Comparison of ENCODE assay signal across 8 cellular contexts in the genomic region with DNA sequence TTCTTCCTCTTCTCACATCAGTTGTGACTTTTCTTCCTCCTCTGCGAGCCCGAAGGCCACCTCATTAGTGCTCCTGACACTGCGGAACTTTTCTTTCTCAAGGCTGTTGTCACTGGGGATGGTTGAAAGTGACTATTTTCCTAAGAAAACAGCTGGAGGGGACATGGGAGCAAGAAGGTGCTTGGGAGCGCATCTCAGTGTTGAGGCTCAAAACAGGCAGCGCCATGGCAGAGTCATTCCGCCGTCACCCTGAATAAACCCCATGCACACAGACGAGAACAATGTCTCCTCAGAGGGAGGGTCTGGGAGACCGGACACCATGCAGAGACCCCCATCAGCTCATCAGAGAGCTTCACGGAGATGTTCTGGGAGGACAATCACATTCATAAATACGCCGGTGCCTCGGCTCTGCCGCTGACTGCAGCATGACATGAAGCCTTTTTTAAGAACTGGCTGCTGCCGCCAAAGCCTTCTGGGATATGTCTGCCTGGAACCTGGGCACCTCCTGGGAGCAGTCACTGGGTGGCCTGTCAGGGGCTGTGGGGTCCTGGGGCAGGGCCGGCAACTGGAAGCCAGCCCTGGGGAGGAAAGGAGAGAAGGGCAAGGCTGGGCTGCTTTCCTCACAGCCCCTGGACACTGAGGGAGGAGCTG. TPM values are rescaled to one million over a fixed set of nuclear protein-coding genes. Genes with fewer than 3 reads are reported as not detected.
DNase-seq lines count a peak whose midpoint lies in the region; ATAC-seq, FAIRE-seq and TF ChIP-seq lines count a peak whose summit lies in the region.
"Had no signal": no experiment of that assay in that cellular context is flagged by ENCODE, and none has a peak within 500 bp of the region (broad histone marks: within the 10 kb centered on the region; RNA-seq: fewer than 3 reads in every experiment).

No MANE protein-coding gene starts in this region.

- intact Hi-C loops in transverse colon (cut with DNase I; ENCODE audit: low total_unique reads), result loop anchor here (1.0 kb wide), 1 partner anchor 19 kb away; no protein-coding TSS in a partner anchor

- POLR2A ChIA-PET in H1 (lab: Charles Lee; ENCODE audit: partially characterized antibody), result interaction anchor here (0.8 to 3.0 kb wide), 7 partner anchors 10 to 32 kb away, joined by 3 to 7 read pairs (median 4); no protein-coding TSS in a partner anchor

- H2BK5ac ChIP-seq in H1 (ENCODE audit: low read depth, low read length), result 0 out of 2 replicates have a peak overlapping the region, but pooled peaks have one; percentile 39

- H2AK5ac ChIP-seq in H1 (ENCODE audit: low read depth, low read length), result no peak overlapping the region

- no peak for TF ChIP-seq EP300 in H1 (IDR thresholded peaks at IDR 0.05; ENCODE audit: borderline replicate concordance in 1 of 2, low read depth in 2 of 2, low read length in 2 of 2)
- no peak for TF ChIP-seq EP300 in transverse colon (IDR thresholded peaks at IDR 0.05; ENCODE audit: low read depth)

- TF ChIP-seq RAD21 in H1 (IDR thresholded peaks at IDR 0.05 in 1 of 2, conservative IDR thresholded peaks at IDR 0.05 in 1 of 2; ENCODE audit: low read depth in 2 of 2, low read length in 2 of 2), result no peak

- no peaks in the 10 kb centered on the region for H3K9me3 ChIP-seq in H1 (ENCODE audit: insufficient read depth in 2 of 2, low read depth in 1 of 2, low read length in 1 of 2)
- no peaks in the 10 kb centered on the region for H3K9me3 ChIP-seq in muscle layer of colon (ENCODE audit: low read length)
- no peaks in the 10 kb centered on the region for H3K9me3 ChIP-seq in transverse colon

- ATAC-seq in GM18511 (IDR thresholded peaks at IDR 0.05; ENCODE audit: unreplicated experiment), result no peak

- no peak overlapping the region for H3K4me3 ChIP-seq in H1 (ENCODE audit: extremely low read depth in 1 of 4, insufficient read depth in 2 of 4, low read depth in 3 of 4, low read length in 4 of 4)
- peak overlapping the region; percentile 16 to 55 for H3K4me3 ChIP-seq in muscle layer of colon (ENCODE audit: low read depth in 1 of 2, low read length in 2 of 2)
- H3K4me3 ChIP-seq in transverse colon, result peak overlapping the region in 1 of 4 donors; percentile 3

- 83% methylated on average over 16 of the region's 16 CpGs; no CpG with 5 or more reads in 1 of the 2 experiments for WGBS in H1 (ENCODE audit: extremely low coverage in 1 of 2, insufficient coverage in 1 of 2, insufficient read length in 1 of 2, insufficient replicate concordance in 2 of 2, low coverage in 1 of 2, low lambda C conversion rate in 2 of 2, missing lambda C conversion rate in 1 of 2), 2 experiments
- 40 to 64% methylated on average over 1 to 16 of the region's 16 CpGs for WGBS in transverse colon (ENCODE audit: low coverage in 1 of 2), 2 donors

- H3K27me3 ChIP-seq in H1 (replicated peaks in 1 of 4; ENCODE audit: control insufficient read depth in 3 of 4, extremely low read depth in 1 of 4, insufficient read depth in 3 of 4, low read length in 3 of 4), result peaks cover 0 to 24% (median 15%) of the 10 kb centered on the region in 4 experiments; a peak in 6 of 7 replicates
- no peaks in the 10 kb centered on the region for H3K27me3 ChIP-seq in muscle layer of colon (ENCODE audit: control insufficient read depth in 1 of 2, insufficient read depth in 2 of 2, low read length in 2 of 2)
- no peaks in the 10 kb centered on the region for H3K27me3 ChIP-seq in transverse colon

- H2BK20ac ChIP-seq in H1 (ENCODE audit: low read length), result no peak overlapping the region

- H3K14ac ChIP-seq in H1 (ENCODE audit: insufficient read length), result no peak overlapping the region

- no peak overlapping the region for H4K91ac ChIP-seq in H1 (replicated peaks; ENCODE audit: insufficient read length, low read length)

- H3K4ac ChIP-seq in H1 (replicated peaks; ENCODE audit: insufficient read length, low read depth, low read length), result no peak overlapping the region

- DNase-seq in SK-N-DZ (ENCODE audit: low spot score) (peak; percentile 33), H1 (ENCODE audit: low read depth in 1 of 2, low spot score in 2 of 2) (no peak), transverse colon (no peak), EL (no peak)
- DNase-seq in activated CD4-positive, CD25-positive, alpha-beta regulatory T cell treated with anti-CD3 and anti-CD28 coated beads, Interleukin-2, amount 50 U/mL, for 72 hours, result no peak
- DNase-seq: Karpas-422 had no signal

- no peak for TF ChIP-seq POLR2A in H1 (IDR thresholded peaks at IDR 0.05; ENCODE audit: control extremely low read depth in 1 of 2, low read depth in 2 of 2, low read length in 2 of 2)
- TF ChIP-seq POLR2A in transverse colon (IDR thresholded peaks at IDR 0.05), result no peak

- 0 out of 4 replicates have a peak overlapping the region, but pooled peaks of 1 of the 2 experiments have one; percentile 36 for H3K4me2 ChIP-seq in H1 (ENCODE audit: insufficient read depth in 1 of 2, low read depth in 2 of 2, low read length in 2 of 2)

- in situ Hi-C loops in transverse colon (cut with MboI; ENCODE audit: low pct_ligation_motif_present in 1 of 4, low pct_unique_long_range_greater_than_20kb in 1 of 4, low sequenced_read_pairs in 3 of 4), result no loop called here

- H4K8ac ChIP-seq in H1 (ENCODE audit: extremely low read depth, insufficient read depth, low read length), result no peak overlapping the region

- H3K23me2 ChIP-seq in H1 (ENCODE audit: low read depth, low read length), result no peaks in the 10 kb centered on the region

- H3K4me1 ChIP-seq in H1 (replicated peaks in 1 of 4; ENCODE audit: control insufficient read depth in 3 of 4, insufficient read depth in 4 of 4, low read length in 3 of 4), result peaks cover 0 to 39% (median 24%) of the 10 kb centered on the region in 4 experiments; a peak in 6 of 7 replicates
- peaks cover 82% of the 10 kb centered on the region for H3K4me1 ChIP-seq in muscle layer of colon (ENCODE audit: insufficient read depth, low read length)
- H3K4me1 ChIP-seq in transverse colon, result peaks cover 59 to 69% (median 62%) of the 10 kb centered on the region in 4 donors

- H2BK12ac ChIP-seq in H1 (ENCODE audit: low read depth, low read length), result 0 out of 2 replicates have a peak overlapping the region, but pooled peaks have one; percentile 23

- no peaks in the 10 kb centered on the region for H3K79me2 ChIP-seq in H1 (ENCODE audit: control insufficient read depth in 1 of 2, insufficient read depth in 2 of 2, low read length in 2 of 2)

- no peaks in the 10 kb centered on the region for H4K20me1 ChIP-seq in H1 (replicated peaks in 1 of 2; ENCODE audit: control insufficient read depth in 1 of 2, insufficient read depth in 2 of 2, low read length in 2 of 2)

- H4K5ac ChIP-seq in H1 (ENCODE audit: insufficient read length, low read depth, low read length), result no peak overlapping the region

- no peak overlapping the region for H3K27ac ChIP-seq in H1 (ENCODE audit: low read depth, low read length)
- H3K27ac ChIP-seq in muscle layer of colon (ENCODE audit: low read depth, low read length), result peak overlapping the region; percentile 86
- peak overlapping the region; percentile 79 to 93 (median 84) for H3K27ac ChIP-seq in transverse colon

- FAIRE-seq in H1 (lab: Jason Lieb, UNC), result no peak

- no peak overlapping the region for H3K23ac ChIP-seq in H1 (ENCODE audit: insufficient read length)

- CTCF ChIA-PET in H1 (lab: Charles Lee; ENCODE audit: partially characterized antibody), result interaction anchor here (1.7 to 47.8 kb wide), 7 partner anchors 1 to 44 kb away, joined by 4 to 986 read pairs (median 8); partner anchors contain the start of gene ATOH8

- H2AFZ ChIP-seq in H1 (ENCODE audit: low read length), result no peak overlapping the region

- H3K36me3 ChIP-seq in H1 (ENCODE audit: control insufficient read depth in 2 of 4, insufficient read depth in 4 of 4, low read length in 3 of 4) (no peaks in the 10 kb centered on the region), muscle layer of colon (ENCODE audit: insufficient read depth, low read length) (peaks cover 5% of the 10 kb centered on the region), transverse colon (no peaks in the 10 kb centered on the region)

- no peak overlapping the region for H2BK120ac ChIP-seq in H1 (replicated peaks; ENCODE audit: low read depth, low read length)

- H3K18ac ChIP-seq in H1 (ENCODE audit: extremely low read depth, low read length), result no peak overlapping the region

- TF ChIP-seq CTCF in H1 (IDR thresholded peaks at IDR 0.05; ENCODE audit: control extremely low read depth in 1 of 3, insufficient read depth in 1 of 3, low read depth in 1 of 3, low read length in 3 of 3), result no peak
- TF ChIP-seq CTCF in transverse colon (IDR thresholded peaks at IDR 0.05), result no peak

- H2BK15ac ChIP-seq in H1 (ENCODE audit: low read length), result 0 out of 2 replicates have a peak overlapping the region, but pooled peaks have one; percentile 61

- no peak overlapping the region for H3K56ac ChIP-seq in H1 (replicated peaks; ENCODE audit: insufficient read length, low read depth, low read length)

- H3K9ac ChIP-seq in H1 (replicated peaks in 1 of 4; ENCODE audit: extremely low read depth in 1 of 4, low read depth in 3 of 4, low read length in 3 of 4) (no peak overlapping the region), muscle layer of colon (ENCODE audit: low read length) (peak overlapping the region; percentile 74)

- no peaks in the 10 kb centered on the region for H3K79me1 ChIP-seq in H1 (ENCODE audit: low read depth, low read length)

TF ChIP-seq in H1, 55 proteins besides CTCF, POLR2A, EP300 and RAD21:
- no peak for TF ChIP-seq FOSL1 (IDR thresholded peaks at IDR 0.05; ENCODE audit: insufficient read depth, low read depth, low read length)
- no peak for TF ChIP-seq MAX (IDR thresholded peaks at IDR 0.05)
- TF ChIP-seq TAF1 (IDR thresholded peaks at IDR 0.05; ENCODE audit: low read depth, low read length), result no peak
- TF ChIP-seq HDAC6 (IDR thresholded peaks at IDR 0.05; ENCODE audit: low read depth, low read length), result no peak
- no peak for TF ChIP-seq SIRT6 (IDR thresholded peaks at IDR 0.05; ENCODE audit: low read length)
- no peak for TF ChIP-seq CEBPB (IDR thresholded peaks at IDR 0.05; ENCODE audit: low read depth, low read length)

RNA-seq across cellular contexts. Expression of gene ATOH8, which starts 19.2 kb away (rescaled TPM):
- 1.6 and 1.8 TPM in 2 replicates for polyA plus RNA-seq in SK-N-DZ (2014; cell fraction: cytosol; rRNA removed)
- polyA plus RNA-seq in SK-N-DZ (2014; cell fraction: nucleus; rRNA removed), result 1.9 and 3.1 TPM in 2 replicates
- total RNA-seq in H1 (2021; fragmentation: NEBNext Ultra II Directional; extraction: Animal tissue kit (Norgen Biotek cat#: 25700)), result 0.50 and 0.54 TPM in 2 replicates
- polyA plus RNA-seq in H1 (2011; rRNA removed), result 0.53 and 0.74 TPM in 2 replicates
- polyA plus RNA-seq in H1 (2011; cell fraction: cytosol; rRNA removed), result 0.74 TPM
- 0.93 TPM for polyA plus RNA-seq in H1 (2011; cell fraction: nucleus; rRNA removed)
- 0.66 to 0.90 TPM (median 0.79 TPM) in 4 replicates for polyA plus RNA-seq in H1 (2012, experiment 1 of 2)
- 0.98 TPM for polyA plus RNA-seq in H1 (2012, experiment 2 of 2)
- 0.30 TPM for polyA plus RNA-seq in H1 (2013, experiment 1 of 2)
- 0.31 TPM for polyA plus RNA-seq in H1 (2013, experiment 2 of 2)
- polyA minus RNA-seq in H1 (2011; rRNA and poly(A)+ RNA removed), result 0.29 and 0.57 TPM in 2 replicates
- 1.2 TPM for polyA minus RNA-seq in H1 (2011; cell fraction: cytosol; rRNA and poly(A)+ RNA removed)
- polyA minus RNA-seq in H1 (2011; cell fraction: nucleus; rRNA and poly(A)+ RNA removed), result 0.50 TPM
- total RNA-seq in transverse colon, result 10 to 100 TPM in 3 of 4 donors, 1 to 10 TPM in 1; 7.4 to 32.6 (median 14.4) TPM

Comparison
In these comparisons a context has a peak if more than half of its experiments do, and no peak if none do; other contexts are left out.
1. H3K4me3 ChIP-seq: peak in muscle layer of colon (2 of 2); none in H1 (0 of 4).